In the genomic region with DNA sequence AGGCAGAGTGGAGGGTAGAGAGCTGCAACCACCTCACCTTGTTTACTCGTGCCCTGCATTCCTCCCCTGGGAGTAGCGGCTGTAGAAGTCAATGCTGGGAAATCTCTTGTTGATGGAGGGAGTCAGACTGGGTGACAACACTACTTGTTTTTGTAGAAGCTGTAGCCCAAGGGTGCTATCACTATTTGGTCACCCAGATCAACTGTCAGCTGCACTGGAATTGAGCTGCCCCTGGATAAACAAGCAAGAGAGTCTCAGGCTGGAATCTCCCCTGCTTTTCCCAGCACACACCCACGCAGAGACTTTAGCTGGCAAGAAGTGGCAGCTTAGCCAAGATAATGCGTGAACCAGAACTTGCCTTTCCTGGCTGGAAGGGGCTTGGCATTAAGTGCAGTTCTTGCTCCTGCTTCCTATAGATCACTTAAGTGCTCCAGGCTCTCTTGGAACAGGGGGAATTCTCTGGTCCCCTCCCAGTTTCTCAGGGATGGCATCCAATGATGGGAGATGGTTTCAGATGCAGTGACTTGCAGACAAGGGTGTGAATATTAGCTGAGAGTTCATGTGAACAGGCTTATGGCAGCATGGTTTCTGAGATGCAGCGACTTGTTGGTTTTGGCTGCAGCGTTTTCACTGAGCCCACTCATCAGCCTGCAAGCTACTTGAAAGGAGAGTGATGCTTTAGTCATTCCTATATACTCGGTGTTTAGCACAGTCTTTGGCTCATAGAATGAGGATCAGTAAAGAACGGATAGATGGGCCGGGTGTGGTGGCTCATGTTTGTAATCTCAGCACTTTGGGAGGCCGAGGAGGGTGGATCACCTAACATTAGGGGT, we compare ENCODE assay signal across 1 cellular context.
TF ChIP-seq lines count a peak whose summit lies in the region.

No MANE protein-coding gene starts in this region.

TF ChIP-seq in HEK293, 187 proteins besides CTCF, POLR2A, EP300 and RAD21 (continued from another document):
- TF ChIP-seq ZNF560 (tag by site-specific recombination; IDR thresholded peaks at IDR 0.05; ENCODE audit: borderline replicate concordance) (no peak), KLF10 (tag by site-specific recombination; IDR thresholded peaks at IDR 0.05) (no peak), ZFHX2 (tag by site-specific recombination; conservative IDR thresholded peaks at IDR 0.05) (peak; percentile 69), ZNF311 (tag by site-specific recombination; IDR thresholded peaks at IDR 0.05; ENCODE audit: borderline replicate concordance) (no peak), ZNF292 (tag by site-specific recombination; IDR thresholded peaks at IDR 0.05; ENCODE audit: borderline replicate concordance, low read depth) (no peak), FEZF1 (tag by site-specific recombination; IDR thresholded peaks at IDR 0.05) (no peak)
- TF ChIP-seq, protein P1, sequence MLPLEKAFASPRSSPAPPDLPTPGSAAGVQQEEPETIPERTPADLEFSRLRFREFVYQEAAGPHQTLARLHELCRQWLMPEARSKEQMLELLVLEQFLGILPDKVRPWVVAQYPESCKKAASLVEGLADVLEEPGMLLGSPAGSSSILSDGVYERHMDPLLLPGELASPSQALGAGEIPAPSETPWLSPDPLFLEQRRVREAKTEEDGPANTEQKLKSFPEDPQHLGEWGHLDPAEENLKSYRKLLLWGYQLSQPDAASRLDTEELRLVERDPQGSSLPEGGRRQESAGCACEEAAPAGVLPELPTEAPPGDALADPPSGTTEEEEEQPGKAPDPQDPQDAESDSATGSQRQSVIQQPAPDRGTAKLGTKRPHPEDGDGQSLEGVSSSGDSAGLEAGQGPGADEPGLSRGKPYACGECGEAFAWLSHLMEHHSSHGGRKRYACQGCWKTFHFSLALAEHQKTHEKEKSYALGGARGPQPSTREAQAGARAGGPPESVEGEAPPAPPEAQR (tag by site-specific recombination; IDR thresholded peaks at IDR 0.05) = no peak
- TF ChIP-seq, protein P2, sequence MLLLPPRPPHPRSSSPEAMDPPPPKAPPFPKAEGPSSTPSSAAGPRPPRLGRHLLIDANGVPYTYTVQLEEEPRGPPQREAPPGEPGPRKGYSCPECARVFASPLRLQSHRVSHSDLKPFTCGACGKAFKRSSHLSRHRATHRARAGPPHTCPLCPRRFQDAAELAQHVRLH (tag by site-specific recombination; IDR thresholded peaks at IDR 0.05) = no peak
